Comparison of ENCODE assay signal across 16 cellular contexts in the genomic region with DNA sequence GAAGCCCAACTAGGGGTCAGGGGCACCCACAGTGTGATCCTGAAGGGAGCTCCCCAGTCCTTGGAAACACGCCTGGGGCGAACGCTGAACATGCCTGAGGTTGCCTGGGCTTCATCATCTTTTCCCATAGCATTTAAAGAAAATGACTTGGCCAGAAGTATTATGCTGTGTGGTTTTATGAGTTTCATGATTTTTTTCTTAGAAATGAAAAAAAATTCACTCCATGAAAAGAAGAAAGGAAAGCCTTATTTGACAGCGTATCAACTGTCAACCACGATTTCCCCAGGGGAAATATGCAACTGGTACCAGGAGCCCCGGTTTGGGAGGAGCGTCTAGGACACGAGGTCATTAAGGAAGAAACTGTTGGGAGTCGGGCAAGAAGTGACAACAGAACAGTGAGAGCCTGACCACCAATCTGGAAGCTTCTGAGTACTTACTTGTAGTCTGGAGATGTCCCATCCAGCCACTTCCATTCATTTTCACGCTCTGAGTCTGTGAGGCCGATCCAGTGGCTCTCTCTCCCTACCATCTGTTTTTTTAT.
A peak's percentile ranks its signal among the peaks of the same experiment; 100 is the strongest.
DNase-seq lines count a peak whose midpoint lies in the region; ATAC-seq, FAIRE-seq and TF ChIP-seq lines count a peak whose summit lies in the region.
"Had no signal": no experiment of that assay in that cellular context is flagged by ENCODE, and none has a peak within 500 bp of the region (broad histone marks: within the 10 kb centered on the region; RNA-seq: fewer than 3 reads in every experiment).

No MANE protein-coding gene starts in this region.

- ATAC-seq in activated CD8-positive, alpha-beta T cell treated with anti-CD3 and anti-CD28 coated beads for 36 hours: no peak

- H3K4me3 ChIP-seq in SJCRH30: no peak overlapping the region
- H3K4me3 ChIP-seq in adrenal gland: no peak overlapping the region

- no peak for TF ChIP-seq CTCF in adrenal gland (IDR thresholded peaks at IDR 0.05)
- no peak for TF ChIP-seq CTCF in activated CD8-positive, alpha-beta T cell treated with anti-CD3 and anti-CD28 coated beads for 36 hours (IDR thresholded peaks at IDR 0.05)

- peaks cover 4% of the 10 kb centered on the region for H3K27me3 Mint-ChIP-seq in activated CD8-positive, alpha-beta T cell treated with anti-CD3 and anti-CD28 coated beads for 36 hours

- H3K27ac ChIP-seq in SJCRH30 (no peak overlapping the region), adrenal gland (no peak overlapping the region)

- CTCF ChIA-PET in activated CD8-positive, alpha-beta T cell treated with anti-CD3 and anti-CD28 coated beads for 36 hours (lab: Charles Lee): no interaction called here

- H3K36me3 ChIP-seq in SJCRH30: no peaks in the 10 kb centered on the region
- no peaks in the 10 kb centered on the region for H3K36me3 ChIP-seq in adrenal gland (replicated peaks in 1 of 2)

- FAIRE-seq in frontal cortex (lab: Jason Lieb, UNC): no peak
- FAIRE-seq: GM19239 had no signal

- H3K9me3 Mint-ChIP-seq in activated CD8-positive, alpha-beta T cell treated with anti-CD3 and anti-CD28 coated beads for 36 hours: no peaks in the 10 kb centered on the region
- H3K9me3 Mint-ChIP-seq: CD4-positive, alpha-beta memory T cell; naive B cell; T-helper 1 cell treated with Interleukin-12 subunit alpha and Interleukin-12 subunit beta and Interleukin-4 antibody, amounts not matched to agents 30 μg/mL and 1 μg/mL, for 36 hours had no signal

- H3K27ac Mint-ChIP-seq in activated CD8-positive, alpha-beta T cell treated with anti-CD3 and anti-CD28 coated beads for 36 hours: no peak overlapping the region
- H3K27ac Mint-ChIP-seq: CD4-positive, alpha-beta memory T cell; immature natural killer cell; T-helper 1 cell treated with Interleukin-12 subunit alpha and Interleukin-12 subunit beta and Interleukin-4 antibody, amounts not matched to agents 30 μg/mL and 1 μg/mL, for 36 hours had no signal

- H3K4me3 Mint-ChIP-seq in activated CD8-positive, alpha-beta T cell treated with anti-CD3 and anti-CD28 coated beads for 36 hours: no peak overlapping the region
- H3K4me3 Mint-ChIP-seq: immature natural killer cell; T-helper 1 cell treated with Interleukin-12 subunit alpha and Interleukin-12 subunit beta and Interleukin-4 antibody, amounts not matched to agents 30 μg/mL and 1 μg/mL, for 36 hours had no signal

- DNase-seq in GDM1 (lab: John Stamatoyannopoulos, UW) (peak; percentile 53), SJCRH30 (peak; percentile 8 to 32), fibroblast of peridontal ligament (ENCODE audit: extremely low read depth) (peak; percentile 96), pons (ENCODE audit: low spot score) (peak; percentile 68), NCI-H345 (lab: John Stamatoyannopoulos, UW) (no peak), adrenal gland (no peak), frontal cortex (ENCODE audit: low spot score in 2 of 2) (no peak)
- DNase-seq in activated CD8-positive, alpha-beta T cell treated with anti-CD3 and anti-CD28 coated beads for 36 hours: no peak
- DNase-seq: activated CD4-positive, CD25-positive, alpha-beta regulatory T cell treated with anti-CD3 and anti-CD28 coated beads, Interleukin-2, amount 50 U/mL, for 72 hours; CD4-positive, alpha-beta memory T cell; immature natural killer cell; naive B cell; NCI-H510A; stimulated activated CD4-positive, alpha-beta T cell treated with anti-CD3 and anti-CD28 coated beads, Interleukin-4, amount 100 ng/mL, for 24 hours had no signal

- WGBS in adrenal gland, 4 donors: 62 to 70% (median 65%) methylated on average over 11 of the region's 11 CpGs

- no peaks in the 10 kb centered on the region for H3K36me3 Mint-ChIP-seq in activated CD8-positive, alpha-beta T cell treated with anti-CD3 and anti-CD28 coated beads for 36 hours (ENCODE audit: low read depth)
- H3K36me3 Mint-ChIP-seq: CD4-positive, alpha-beta memory T cell; immature natural killer cell; naive B cell had no signal

- H3K27me3 ChIP-seq in SJCRH30 (no peaks in the 10 kb centered on the region), adrenal gland (no peaks in the 10 kb centered on the region)

- H3K4me1 ChIP-seq in SJCRH30 (no peaks in the 10 kb centered on the region), adrenal gland (replicated peaks in 1 of 2) (no peaks in the 10 kb centered on the region)

- TF ChIP-seq POLR2A in adrenal gland (IDR thresholded peaks at IDR 0.05): no peak

- H3K9me3 ChIP-seq in SJCRH30 (replicated peaks) (no peaks in the 10 kb centered on the region), adrenal gland (replicated peaks in 1 of 3) (no peaks in the 10 kb centered on the region)

- POLR2A ChIA-PET in activated CD8-positive, alpha-beta T cell treated with anti-CD3 and anti-CD28 coated beads for 36 hours (lab: Charles Lee): no interaction called here

- no peaks in the 10 kb centered on the region for H3K4me1 Mint-ChIP-seq in activated CD8-positive, alpha-beta T cell treated with anti-CD3 and anti-CD28 coated beads for 36 hours (ENCODE audit: low read depth)
- H3K4me1 Mint-ChIP-seq: CD4-positive, alpha-beta memory T cell; immature natural killer cell had no signal

- intact Hi-C loops in adrenal gland (cut with DNase I): no loop called here
- intact Hi-C loops in activated CD8-positive, alpha-beta T cell treated with anti-CD3 and anti-CD28 coated beads for 36 hours (cut with micrococcal nuclease): no loop called here

Comparison
In these comparisons a context has a peak if more than half of its experiments do, and no peak if none do; other contexts are left out.
1. DNase-seq: peak in GDM1 (single experiment), SJCRH30 (2 of 2), fibroblast of peridontal ligament (single experiment) and pons (single experiment); none in NCI-H345 (single experiment), adrenal gland (0 of 7), activated CD8-positive, alpha-beta T cell treated with anti-CD3 and anti-CD28 coated beads for 36 hours (single experiment) and frontal cortex (0 of 2).